In the genomic region with DNA sequence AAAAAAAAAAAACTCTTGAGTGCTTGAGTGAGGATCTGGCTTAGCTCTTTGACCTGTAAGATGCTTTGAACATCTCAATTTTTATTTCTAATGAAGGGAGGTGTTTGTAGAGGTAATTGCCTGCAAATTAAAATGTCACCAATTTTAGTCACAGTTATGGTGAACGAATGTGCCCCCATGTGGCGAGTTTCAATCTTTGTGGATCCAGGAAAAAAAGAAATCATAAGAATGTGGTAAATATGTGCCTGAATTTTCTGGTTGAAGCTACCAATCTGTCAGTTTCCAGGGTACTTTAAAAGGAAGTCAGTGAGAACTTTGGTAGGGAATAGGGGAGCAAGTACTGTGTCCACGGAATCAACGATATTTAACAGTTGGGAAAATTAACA, we compare ENCODE assay signal across 18 cellular contexts.
DNase-seq lines count a peak whose midpoint lies in the region; ATAC-seq, FAIRE-seq and TF ChIP-seq lines count a peak whose summit lies in the region.
"Had no signal": no experiment of that assay in that cellular context is flagged by ENCODE, and none has a peak within 500 bp of the region (broad histone marks: within the 10 kb centered on the region; RNA-seq: fewer than 3 reads in every experiment).

No MANE protein-coding gene starts in this region.

- no peak overlapping the region for H3K4me2 ChIP-seq in OCI-LY1 (ENCODE audit: low read length)

- H3K4me3 ChIP-seq in Jurkat, Clone E6-1 (ENCODE audit: low read length) = no peak overlapping the region
- H3K4me3 ChIP-seq in OCI-LY1 (ENCODE audit: low read depth, low read length, poor library complexity, severe bottlenecking) (no peak overlapping the region), fibroblast of villous mesenchyme (ENCODE audit: low read depth, low read length) (peak overlapping the region; percentile 79), pancreas (no peak overlapping the region)
- H3K4me3 ChIP-seq: esophagus squamous epithelium, spleen had no signal

- ATAC-seq in HG03565 (IDR thresholded peaks at IDR 0.05; ENCODE audit: unreplicated experiment) (no peak), pancreas (no peak)

- no peak overlapping the region for H3K9ac ChIP-seq in OCI-LY1 (ENCODE audit: low read length)

- no peaks in the 10 kb centered on the region for H3F3A ChIP-seq in OCI-LY1 (ENCODE audit: insufficient read depth, low read length)

- FAIRE-seq in pancreas (lab: Jason Lieb, UNC) = no peak
- FAIRE-seq: GM18507 had no signal

- H3K27ac ChIP-seq in C4-2B = no peak overlapping the region
- no peak overlapping the region for H3K27ac ChIP-seq in OCI-LY1 (ENCODE audit: low read depth, low read length, poor library complexity, severe bottlenecking)
- no peak overlapping the region for H3K27ac ChIP-seq in pancreas
- H3K27ac ChIP-seq: esophagus squamous epithelium, spleen had no signal

- no peaks in the 10 kb centered on the region for H3K4me1 ChIP-seq in OCI-LY1 (ENCODE audit: insufficient read depth, low read length, severe bottlenecking)
- no peaks in the 10 kb centered on the region for H3K4me1 ChIP-seq in pancreas
- H3K4me1 ChIP-seq: esophagus squamous epithelium, spleen had no signal

- WGBS in pancreas, 2 donors = 71 to 79% methylated on average over 4 of the region's 4 CpGs

- no peaks in the 10 kb centered on the region for H3K79me2 ChIP-seq in OCI-LY1 (ENCODE audit: insufficient read depth, low read length)

- no peaks in the 10 kb centered on the region for H4K20me1 ChIP-seq in OCI-LY1 (ENCODE audit: insufficient read depth, low read length)

- DNase-seq in Jurkat, Clone E6-1 (ENCODE audit: low read depth, low spot score) = peak; percentile 1
- peak; percentile 23 for DNase-seq in fibroblast of villous mesenchyme (ENCODE audit: low read depth)
- DNase-seq in pancreas = no peak
- no peak for DNase-seq in activated effector memory CD4-positive, alpha-beta T cell treated with Interleukin-2 at 50 U/mL for 16 hours
- DNase-seq: activated CD4-positive, alpha-beta T cell treated with anti-CD3 and anti-CD28 coated beads, Interleukin-2, amount 50 U/mL, for 4 hours; activated T-cell treated with anti-CD3 and anti-CD28 coated beads for 4 hours; COR-L47; effector CD4-positive, alpha-beta T cell; esophagus squamous epithelium; Karpas-422; NCI-H1436 treated with DMSO at 0.1 percent for 48 hours; nephron progenitor cell; Right ventricle myocardium superior had no signal

- no peak overlapping the region for H2AFZ ChIP-seq in OCI-LY1 (ENCODE audit: low read length)

- intact Hi-C loops in pancreas (cut with DNase I) = no loop called here

- H3K9me2 ChIP-seq in OCI-LY1 (ENCODE audit: low read depth, low read length) = no peaks in the 10 kb centered on the region

- H3K27me3 ChIP-seq in OCI-LY1 (ENCODE audit: insufficient read depth, low read length) (no peaks in the 10 kb centered on the region), pancreas (no peaks in the 10 kb centered on the region)
- H3K27me3 ChIP-seq: esophagus squamous epithelium, spleen had no signal

- H3K9me3 ChIP-seq in OCI-LY1 (ENCODE audit: low read length) = no peaks in the 10 kb centered on the region
- H3K9me3 ChIP-seq in pancreas = no peaks in the 10 kb centered on the region

- H3K36me3 ChIP-seq in OCI-LY1 (ENCODE audit: insufficient read depth, low read length) (no peaks in the 10 kb centered on the region), pancreas (no peaks in the 10 kb centered on the region)
- H3K36me3 ChIP-seq: esophagus squamous epithelium, spleen had no signal

- peak; percentile 33 for TF ChIP-seq CTCF in C4-2B (conservative IDR thresholded peaks at IDR 0.05)
- TF ChIP-seq CTCF in OCI-LY1 (IDR thresholded peaks at IDR 0.05; ENCODE audit: low read length) = 0 out of 2 replicates have a peak, but pooled peaks have one; percentile 17
- peak; percentile 21 for TF ChIP-seq CTCF in fibroblast of villous mesenchyme (IDR thresholded peaks at IDR 0.05; ENCODE audit: insufficient read depth, low read depth, low read length)
- no peak for TF ChIP-seq CTCF in pancreas (IDR thresholded peaks at IDR 0.05)

Comparison
In these comparisons a context has a peak if more than half of its experiments do, and no peak if none do; other contexts are left out.
1. CTCF ChIP-seq: peak in C4-2B (single experiment), OCI-LY1 (single experiment) and fibroblast of villous mesenchyme (single experiment); none in pancreas (0 of 4).
2. DNase-seq: peak in Jurkat, Clone E6-1 (single experiment) and fibroblast of villous mesenchyme (single experiment); none in pancreas (0 of 6) and activated effector memory CD4-positive, alpha-beta T cell treated with Interleukin-2 at 50 U/mL for 16 hours (single experiment).